Comparison of ENCODE assay signal across 25 cellular contexts in the genomic region with DNA sequence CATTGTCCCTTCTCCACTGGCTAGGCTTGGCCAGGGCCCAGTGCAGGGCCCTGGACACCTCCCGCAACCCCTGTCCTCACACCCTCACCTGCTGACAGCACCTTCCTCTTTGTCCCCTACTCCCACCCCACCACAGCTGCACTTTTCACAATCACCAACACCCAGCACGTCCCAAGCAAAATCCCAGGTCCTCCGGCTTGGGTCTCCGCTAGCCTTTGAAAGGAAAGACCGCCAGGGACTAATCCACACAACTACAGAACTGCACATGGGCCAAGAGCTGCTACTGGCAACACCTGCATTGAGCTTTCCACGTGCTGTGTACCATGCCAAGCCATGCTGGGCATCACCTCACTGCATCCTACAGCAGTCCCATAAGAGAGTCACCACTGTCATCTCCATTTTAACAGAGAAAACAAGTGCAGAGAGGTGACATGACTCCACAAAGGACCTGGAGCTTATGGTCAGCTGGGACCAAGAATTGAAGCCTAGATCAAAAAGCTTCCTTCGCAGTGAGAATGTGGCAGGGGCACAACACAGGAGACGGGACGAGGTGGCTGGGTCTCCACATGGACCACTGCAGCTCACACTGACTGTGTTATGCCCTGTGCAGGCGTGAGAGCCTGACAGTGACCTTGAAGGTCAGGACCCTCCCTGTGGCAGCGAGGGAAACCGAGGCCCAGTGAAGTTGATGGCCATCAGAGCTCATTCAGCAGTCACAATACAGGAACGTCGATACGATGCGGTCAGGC. TPM values are rescaled to one million over a fixed set of nuclear protein-coding genes. Genes with fewer than 3 reads are reported as not detected.
DNase-seq lines count a peak whose midpoint lies in the region; TF ChIP-seq lines count a peak whose summit lies in the region.
"Had no signal": no experiment of that assay in that cellular context is flagged by ENCODE, and none has a peak within 500 bp of the region (broad histone marks: within the 10 kb centered on the region; RNA-seq: fewer than 3 reads in every experiment).

No MANE protein-coding gene starts in this region.

- H3K27me3 ChIP-seq in left ventricle myocardium inferior (ENCODE audit: low read depth) (no peaks in the 10 kb centered on the region), neural progenitor cell (no peaks in the 10 kb centered on the region), skeletal muscle tissue (ENCODE audit: control insufficient read depth in 3 of 3, insufficient read depth in 3 of 3, low read length in 3 of 3) (no peaks in the 10 kb centered on the region)
- H3K27me3 ChIP-seq: BE2C, MG63, SJSA1 had no signal

- H3K9me3 ChIP-seq in left ventricle myocardium inferior (replicated peaks): no peaks in the 10 kb centered on the region
- H3K9me3 ChIP-seq in neural progenitor cell (ENCODE audit: low read depth): no peaks in the 10 kb centered on the region
- H3K9me3 ChIP-seq in skeletal muscle tissue (ENCODE audit: control insufficient read depth in 3 of 3, low read length in 3 of 3): no peaks in the 10 kb centered on the region
- H3K9me3 ChIP-seq: BE2C, MG63, SJSA1 had no signal

- H3K4me3 ChIP-seq in left ventricle myocardium inferior (no peak overlapping the region), neural progenitor cell (no peak overlapping the region), skeletal muscle tissue (ENCODE audit: low read length in 3 of 3) (peak overlapping the region in 1 of 3 donors; percentile 22)
- H3K4me3 ChIP-seq: MG63, SJSA1 had no signal

- H3K36me3 ChIP-seq in left ventricle myocardium inferior (peaks cover 50% of the 10 kb centered on the region), neural progenitor cell (no peaks in the 10 kb centered on the region), skeletal muscle tissue (ENCODE audit: control insufficient read depth in 3 of 3, insufficient read depth in 3 of 3, low read length in 3 of 3) (peaks cover 24 to 38% (median 31%) of the 10 kb centered on the region in 3 donors)
- H3K36me3 ChIP-seq: MG63 had no signal

- H3K9ac ChIP-seq in neural progenitor cell (no peak overlapping the region), skeletal muscle tissue (ENCODE audit: low read depth in 1 of 3, low read length in 3 of 3) (no peak overlapping the region)

- H3K27ac ChIP-seq in left ventricle myocardium inferior (replicated peaks) (peak overlapping the region; percentile 21), neural progenitor cell (no peak overlapping the region), skeletal muscle tissue (ENCODE audit: low read depth, low read length) (peak overlapping the region; percentile 82)
- H3K27ac ChIP-seq: 22Rv1, SJSA1 had no signal

- DNase-seq in T-helper 1 cell (no peak), left ventricle myocardium inferior (no peak), cardiac septum (ENCODE audit: low spot score) (no peak), neural progenitor cell (ENCODE audit: low spot score) (peak; percentile 0), NCI-H1105 treated with DMSO at 0.1 percent for 48 hours (lab: John Stamatoyannopoulos, UW) (no peak), HUDEP-2 (lab: John Stamatoyannopoulos, UW; ENCODE audit: unreplicated experiment in 76 of 76) (no peak)
- DNase-seq: BE2C; Calu3; CD8-positive, alpha-beta memory T cell; DMS153; DND-41; H7; KBM-7; MG63; NCI-H2029; NCI-H446 treated with DMSO at 0.1 percent for 48 hours; NCI-H526; NCI-H82; NK-92 treated with Interleukin-12 subunit alpha and Interleukin-12 subunit beta, amount 100 ng/mL, for 24 hours; PC-3 had no signal

- peaks cover 73% of the 10 kb centered on the region for H3K4me1 ChIP-seq in left ventricle myocardium inferior
- no peaks in the 10 kb centered on the region for H3K4me1 ChIP-seq in neural progenitor cell
- H3K4me1 ChIP-seq in skeletal muscle tissue (ENCODE audit: control insufficient read depth in 3 of 3, insufficient read depth in 3 of 3, low read length in 3 of 3): peaks cover 53 to 71% (median 68%) of the 10 kb centered on the region in 3 donors

- no peaks in the 10 kb centered on the region for H3K79me2 ChIP-seq in neural progenitor cell (ENCODE audit: low read depth)

- TF ChIP-seq CTCF in left ventricle myocardium inferior (IDR thresholded peaks at IDR 0.05; ENCODE audit: borderline replicate concordance) (no peak), neural progenitor cell (IDR thresholded peaks at IDR 0.05) (no peak)

- H2AFZ ChIP-seq in neural progenitor cell (replicated peaks): no peak overlapping the region

- intact Hi-C loops in left ventricle myocardium inferior (cut with micrococcal nuclease) (no loop called here), cardiac septum (cut with DNase I) (no loop called here)

- H3K36me3 Mint-ChIP-seq in T-helper 1 cell treated with Interleukin-12 subunit alpha and Interleukin-12 subunit beta and Interleukin-4 antibody, amounts not matched to agents 30 μg/mL and 1 μg/mL, for 36 hours (ENCODE audit: low read depth): peaks cover 12% of the 10 kb centered on the region
- peaks cover 27% of the 10 kb centered on the region for H3K36me3 Mint-ChIP-seq in neural progenitor cell

- H3K4me1 Mint-ChIP-seq in T-helper 1 cell treated with Interleukin-12 subunit alpha and Interleukin-12 subunit beta and Interleukin-4 antibody, amounts not matched to agents 30 μg/mL and 1 μg/mL, for 36 hours (ENCODE audit: low read depth): peaks cover 17% of the 10 kb centered on the region
- peaks cover 17% of the 10 kb centered on the region for H3K4me1 Mint-ChIP-seq in neural progenitor cell

- peak overlapping the region; percentile 31 for H3K27ac Mint-ChIP-seq in T-helper 1 cell treated with Interleukin-12 subunit alpha and Interleukin-12 subunit beta and Interleukin-4 antibody, amounts not matched to agents 30 μg/mL and 1 μg/mL, for 36 hours
- H3K27ac Mint-ChIP-seq in neural progenitor cell: no peak overlapping the region
- H3K27ac Mint-ChIP-seq: CD14-positive monocyte; CD8-positive, alpha-beta memory T cell had no signal

- peaks cover 3% of the 10 kb centered on the region for H4K20me1 ChIP-seq in neural progenitor cell (ENCODE audit: low read depth)

- H3K9me3 Mint-ChIP-seq in T-helper 1 cell treated with Interleukin-12 subunit alpha and Interleukin-12 subunit beta and Interleukin-4 antibody, amounts not matched to agents 30 μg/mL and 1 μg/mL, for 36 hours: no peaks in the 10 kb centered on the region
- no peaks in the 10 kb centered on the region for H3K9me3 Mint-ChIP-seq in neural progenitor cell
- H3K9me3 Mint-ChIP-seq: CD8-positive, alpha-beta memory T cell had no signal

- H3F3A ChIP-seq in neural progenitor cell (ENCODE audit: low read depth): no peaks in the 10 kb centered on the region

- no peak overlapping the region for H3K4me2 ChIP-seq in neural progenitor cell

- H3K4me3 Mint-ChIP-seq in T-helper 1 cell treated with Interleukin-12 subunit alpha and Interleukin-12 subunit beta and Interleukin-4 antibody, amounts not matched to agents 30 μg/mL and 1 μg/mL, for 36 hours: no peak overlapping the region
- no peak overlapping the region for H3K4me3 Mint-ChIP-seq in neural progenitor cell
- H3K4me3 Mint-ChIP-seq: CD8-positive, alpha-beta memory T cell had no signal

- H3K27me3 Mint-ChIP-seq in T-helper 1 cell treated with Interleukin-12 subunit alpha and Interleukin-12 subunit beta and Interleukin-4 antibody, amounts not matched to agents 30 μg/mL and 1 μg/mL, for 36 hours (ENCODE audit: low read depth): no peaks in the 10 kb centered on the region
- H3K27me3 Mint-ChIP-seq in neural progenitor cell (ENCODE audit: insufficient read depth, low read depth): peaks cover 4% of the 10 kb centered on the region
- H3K27me3 Mint-ChIP-seq: CD8-positive, alpha-beta memory T cell had no signal

RNA-seq across cellular contexts. Expression of gene FBXO31, which starts 22.5 kb away (rescaled TPM):
- total RNA-seq in left ventricle myocardium inferior (74.5 TPM), cardiac septum (73.9 TPM), neural progenitor cell (ENCODE audit: low replicate concordance) (5.8 and 19.8 TPM in 2 replicates), skeletal muscle tissue (26.6 TPM)

RNA-seq across cellular contexts. Expression of gene MAP1LC3B, which starts 31.1 kb away (rescaled TPM):
- total RNA-seq in left ventricle myocardium inferior (131 TPM), cardiac septum (113 TPM), neural progenitor cell (ENCODE audit: low replicate concordance) (32.5 and 39.1 TPM in 2 replicates), skeletal muscle tissue (20.9 TPM)

RNA-seq across cellular contexts. Expression of gene C16orf95, which starts 43.8 kb away (rescaled TPM):
- total RNA-seq in left ventricle myocardium inferior (3.2 TPM), cardiac septum (3.2 TPM), neural progenitor cell (ENCODE audit: low replicate concordance) (4.8 and 6.7 TPM in 2 replicates), skeletal muscle tissue (2.6 TPM)
